7 cellular contexts compared by ENCODE assay signal in the genomic region with DNA sequence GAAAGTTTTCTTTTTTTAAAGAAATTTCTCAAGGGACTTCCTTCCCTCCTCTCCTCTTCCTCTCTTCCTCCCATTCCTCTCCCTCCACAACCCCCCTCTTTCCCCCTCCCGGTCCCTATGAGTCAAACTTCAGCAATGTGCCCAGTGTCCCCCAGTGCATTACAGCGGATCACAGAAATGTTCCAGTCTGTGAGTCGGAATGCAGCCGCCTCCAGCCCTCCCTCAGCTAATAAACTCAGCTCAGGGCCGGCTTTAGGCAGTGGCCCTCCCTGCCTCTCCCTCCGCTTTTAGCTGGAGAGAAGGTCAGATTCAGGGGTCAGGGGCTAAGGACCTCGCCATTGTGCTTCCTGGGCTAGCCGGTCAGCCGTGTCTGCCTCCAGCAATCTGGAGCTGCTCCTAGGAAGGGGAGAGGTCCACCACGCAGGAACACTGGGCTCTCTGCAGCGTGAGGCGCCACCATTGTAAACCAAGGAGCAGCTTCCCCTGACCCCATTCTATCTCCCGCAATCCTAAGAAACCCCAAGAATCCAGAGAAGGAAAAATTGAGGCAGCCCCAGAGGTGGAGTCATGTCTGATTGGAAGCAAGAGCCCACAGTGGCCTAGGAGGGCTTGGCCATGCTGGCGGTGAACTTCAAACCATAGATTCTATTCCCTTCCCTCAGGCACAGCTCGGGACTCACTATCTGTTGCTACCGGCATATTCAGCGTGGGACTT. TPM values are rescaled to one million over a fixed set of nuclear protein-coding genes. Genes with fewer than 3 reads are reported as not detected.
DNase-seq lines count a peak whose midpoint lies in the region; ATAC-seq and TF ChIP-seq lines count a peak whose summit lies in the region.

No MANE protein-coding gene starts in this region.

- H3K4me1 ChIP-seq in left lung = peaks cover 39 to 88% of the 10 kb centered on the region in 2 donors

- H3K36me3 ChIP-seq in left lung = no peaks in the 10 kb centered on the region

- intact Hi-C loops in left lung (cut with DNase I) = no loop called here

- H3K4me3 ChIP-seq in coronary artery (peak overlapping the region; percentile 94), left lung (peak overlapping the region; percentile 74 to 82)

- H3K27me3 ChIP-seq in left lung = no peaks in the 10 kb centered on the region

- DNase-seq in H4 (ENCODE audit: low spot score) = peak; percentile 94
- peak; percentile 97 for DNase-seq in coronary artery (ENCODE audit: low spot score)
- DNase-seq in left lung = peak in 1 of 2 donors; percentile 83
- peak; percentile 95 for DNase-seq in stromal cell of bone marrow (ENCODE audit: low read depth)

- TF ChIP-seq CTCF in coronary artery (IDR thresholded peaks at IDR 0.05) (no peak), left lung (IDR thresholded peaks at IDR 0.05) (no peak)

- H3K9me3 ChIP-seq in left lung = no peaks in the 10 kb centered on the region

- H3K27ac ChIP-seq in coronary artery (peak overlapping the region; percentile 96 to 100), left lung (peak overlapping the region; percentile 92 to 93)

- ATAC-seq in left lung = peak; percentile 68
- no peak for ATAC-seq in GM19467 (IDR thresholded peaks at IDR 0.05; ENCODE audit: unreplicated experiment)
- no peak for ATAC-seq in HG03342 (IDR thresholded peaks at IDR 0.05; ENCODE audit: unreplicated experiment)

TF ChIP-seq in PFSK-1, 5 proteins besides CTCF, POLR2A, EP300 and RAD21:
- TF ChIP-seq SIN3A (IDR thresholded peaks at IDR 0.05; ENCODE audit: borderline replicate concordance, insufficient read depth, low read length) (no peak), POLR2AphosphoS5 (IDR thresholded peaks at IDR 0.05; ENCODE audit: low read depth, low read length) (peak; percentile 59; the same call in 1 of the 2 replicates), FOXP2 (optimal IDR thresholded peaks at IDR 0.05; ENCODE audit: borderline replicate concordance, extremely low read depth, extremely low read length, insufficient read depth) (no peak), TAF1 (IDR thresholded peaks at IDR 0.05; ENCODE audit: borderline replicate concordance, insufficient read depth, low read length) (0 out of 2 replicates have a peak, but pooled peaks have one; percentile 63)
- TF ChIP-seq, protein P1, sequence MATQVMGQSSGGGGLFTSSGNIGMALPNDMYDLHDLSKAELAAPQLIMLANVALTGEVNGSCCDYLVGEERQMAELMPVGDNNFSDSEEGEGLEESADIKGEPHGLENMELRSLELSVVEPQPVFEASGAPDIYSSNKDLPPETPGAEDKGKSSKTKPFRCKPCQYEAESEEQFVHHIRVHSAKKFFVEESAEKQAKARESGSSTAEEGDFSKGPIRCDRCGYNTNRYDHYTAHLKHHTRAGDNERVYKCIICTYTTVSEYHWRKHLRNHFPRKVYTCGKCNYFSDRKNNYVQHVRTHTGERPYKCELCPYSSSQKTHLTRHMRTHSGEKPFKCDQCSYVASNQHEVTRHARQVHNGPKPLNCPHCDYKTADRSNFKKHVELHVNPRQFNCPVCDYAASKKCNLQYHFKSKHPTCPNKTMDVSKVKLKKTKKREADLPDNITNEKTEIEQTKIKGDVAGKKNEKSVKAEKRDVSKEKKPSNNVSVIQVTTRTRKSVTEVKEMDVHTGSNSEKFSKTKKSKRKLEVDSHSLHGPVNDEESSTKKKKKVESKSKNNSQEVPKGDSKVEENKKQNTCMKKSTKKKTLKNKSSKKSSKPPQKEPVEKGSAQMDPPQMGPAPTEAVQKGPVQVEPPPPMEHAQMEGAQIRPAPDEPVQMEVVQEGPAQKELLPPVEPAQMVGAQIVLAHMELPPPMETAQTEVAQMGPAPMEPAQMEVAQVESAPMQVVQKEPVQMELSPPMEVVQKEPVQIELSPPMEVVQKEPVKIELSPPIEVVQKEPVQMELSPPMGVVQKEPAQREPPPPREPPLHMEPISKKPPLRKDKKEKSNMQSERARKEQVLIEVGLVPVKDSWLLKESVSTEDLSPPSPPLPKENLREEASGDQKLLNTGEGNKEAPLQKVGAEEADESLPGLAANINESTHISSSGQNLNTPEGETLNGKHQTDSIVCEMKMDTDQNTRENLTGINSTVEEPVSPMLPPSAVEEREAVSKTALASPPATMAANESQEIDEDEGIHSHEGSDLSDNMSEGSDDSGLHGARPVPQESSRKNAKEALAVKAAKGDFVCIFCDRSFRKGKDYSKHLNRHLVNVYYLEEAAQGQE (IDR thresholded peaks at IDR 0.05; ENCODE audit: insufficient read depth in 1 of 2, low read depth in 2 of 2, low read length in 2 of 2) = 0 out of 4 replicates have a peak, but pooled peaks of 1 of the 2 experiments have one; percentile 47

RNA-seq across cellular contexts. Expression of a gene that starts 1.1 kb away (rescaled TPM):
- total RNA-seq in H4 (2014; rRNA removed; shearing (Covaris generic)) = 10.0 and 13.7 TPM in 2 replicates
- polyA plus RNA-seq in PFSK-1 (2012; ENCODE audit: insufficient read length, low read depth) = 67.8 TPM
- total RNA-seq in left lung = 100 to 1,000 TPM; 102 to 115 TPM

RNA-seq across cellular contexts. Expression of a gene that starts 47.8 kb away (rescaled TPM):
- total RNA-seq in H4 (2014; rRNA removed; shearing (Covaris generic)) = 11.9 and 14.0 TPM in 2 replicates
- 22.1 TPM for polyA plus RNA-seq in PFSK-1 (2012; ENCODE audit: insufficient read length, low read depth)
- 10 to 100 TPM; 35.4 to 38.6 TPM for total RNA-seq in left lung
